In the genomic region with DNA sequence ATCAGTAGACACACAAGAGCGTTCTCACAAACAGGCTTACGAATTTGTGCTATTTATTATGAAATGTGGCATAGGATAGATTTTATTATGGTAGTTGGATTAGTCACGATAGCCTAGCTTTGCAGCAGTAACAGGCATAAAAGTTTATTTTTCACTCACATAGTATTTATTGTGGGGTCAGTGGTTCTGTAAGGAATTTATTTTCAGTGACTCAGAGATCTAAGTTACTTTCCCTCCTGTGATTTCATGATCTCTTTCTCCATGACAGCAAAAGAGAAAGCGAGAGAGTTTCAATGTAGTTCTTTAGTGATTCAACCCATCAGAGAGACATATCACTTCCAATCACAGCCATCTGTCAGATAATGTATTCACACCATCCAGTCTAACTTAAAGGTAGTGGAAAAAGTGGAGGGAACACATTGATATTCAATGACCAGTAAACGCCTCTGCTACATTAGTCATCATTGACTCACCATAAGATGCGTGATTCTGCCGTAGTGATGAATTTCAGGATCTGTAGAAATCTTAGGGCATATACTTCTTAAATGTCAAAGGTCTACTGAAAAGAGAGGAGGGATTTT, we compare ENCODE assay signal across 13 cellular contexts.
DNase-seq lines count a peak whose midpoint lies in the region; ATAC-seq and TF ChIP-seq lines count a peak whose summit lies in the region.
"Had no signal": no experiment of that assay in that cellular context is flagged by ENCODE, and none has a peak within 500 bp of the region (broad histone marks: within the 10 kb centered on the region; RNA-seq: fewer than 3 reads in every experiment).

No MANE protein-coding gene starts in this region.

- H3K18ac ChIP-seq in H9 (ENCODE audit: insufficient read length, low read depth, low read length): no peak overlapping the region

- H3K4me3 Mint-ChIP-seq in activated CD8-positive, alpha-beta T cell treated with anti-CD3 and anti-CD28 coated beads for 36 hours: no peak overlapping the region
- H3K4me3 Mint-ChIP-seq in activated CD8-positive, alpha-beta T cell treated with anti-CD3 and anti-CD28 coated beads, Interleukin-2, amount 10 ng/mL, durations not matched to agents 7 days and 5 days: no peak overlapping the region
- no peak overlapping the region for H3K4me3 Mint-ChIP-seq in H9
- H3K4me3 Mint-ChIP-seq: activated naive CD4-positive, alpha-beta T cell treated with anti-CD3 and anti-CD28 coated beads, Interleukin-2, amount 10 ng/mL, durations not matched to agents 7 days and 5 days; memory B cell had no signal

- no peak overlapping the region for H2BK12ac ChIP-seq in H9 (ENCODE audit: insufficient read length, low read depth, low read length)

- no peaks in the 10 kb centered on the region for H3K27me3 Mint-ChIP-seq in activated CD8-positive, alpha-beta T cell treated with anti-CD3 and anti-CD28 coated beads for 36 hours
- H3K27me3 Mint-ChIP-seq in activated CD8-positive, alpha-beta T cell treated with anti-CD3 and anti-CD28 coated beads, Interleukin-2, amount 10 ng/mL, durations not matched to agents 7 days and 5 days (ENCODE audit: low read depth): no peaks in the 10 kb centered on the region
- no peaks in the 10 kb centered on the region for H3K27me3 Mint-ChIP-seq in H9 (ENCODE audit: low read depth)
- H3K27me3 Mint-ChIP-seq: activated naive CD4-positive, alpha-beta T cell treated with anti-CD3 and anti-CD28 coated beads, Interleukin-2, amount 10 ng/mL, durations not matched to agents 7 days and 5 days; memory B cell had no signal

- H3K23me2 ChIP-seq in H9 (ENCODE audit: insufficient read length, low read depth, low read length, poor library complexity, severe bottlenecking): no peaks in the 10 kb centered on the region

- TF ChIP-seq EP300 in SK-N-SH (IDR thresholded peaks at IDR 0.05; ENCODE audit: borderline replicate concordance in 1 of 2, low read depth in 1 of 2, low read length in 1 of 2): peak in 1 of 2 experiments; percentile 66; a peak in 2 of 4 replicates

- peak; percentile 69 for ATAC-seq in activated CD8-positive, alpha-beta T cell treated with anti-CD3 and anti-CD28 coated beads for 36 hours
- ATAC-seq in activated CD8-positive, alpha-beta T cell treated with anti-CD3 and anti-CD28 coated beads, Interleukin-2, amount 10 ng/mL, durations not matched to agents 7 days and 5 days: no peak
- ATAC-seq in upper lobe of right lung: no peak

- H2BK120ac ChIP-seq in H9 (ENCODE audit: low read depth, low read length, poor library complexity, severe bottlenecking): no peak overlapping the region

- H3K27ac ChIP-seq in SK-N-SH (ENCODE audit: low read depth in 2 of 2, low read length in 1 of 2) (peak overlapping the region; percentile 53 to 88), temporal lobe (ENCODE audit: low read depth, low read length) (peak overlapping the region; percentile 45), H9 (ENCODE audit: insufficient read length, low read depth, low read length) (no peak overlapping the region), upper lobe of right lung (no peak overlapping the region)
- H3K27ac ChIP-seq: BLaER1, esophagus squamous epithelium had no signal

- no peak for TF ChIP-seq RAD21 in SK-N-SH (IDR thresholded peaks at IDR 0.05; ENCODE audit: low read length)

- no peak overlapping the region for H2BK15ac ChIP-seq in H9 (ENCODE audit: low read depth, low read length)

- H3T11ph ChIP-seq in H9 (ENCODE audit: low read length): no peak overlapping the region

- CTCF ChIA-PET in activated CD8-positive, alpha-beta T cell treated with anti-CD3 and anti-CD28 coated beads for 36 hours (lab: Charles Lee): no interaction called here
- CTCF ChIA-PET in activated CD8-positive, alpha-beta T cell treated with anti-CD3 and anti-CD28 coated beads, Interleukin-2, amount 10 ng/mL, durations not matched to agents 7 days and 5 days (lab: Charles Lee): no interaction called here
- CTCF ChIA-PET in SK-N-SH (lab: Yijun Ruan, JAX): no interaction called here

- no peaks in the 10 kb centered on the region for H3K9me3 ChIP-seq in SK-N-SH
- no peaks in the 10 kb centered on the region for H3K9me3 ChIP-seq in H9 (ENCODE audit: control insufficient read depth, low read depth, low read length)
- no peaks in the 10 kb centered on the region for H3K9me3 ChIP-seq in upper lobe of right lung
- H3K9me3 ChIP-seq: BLaER1, esophagus squamous epithelium had no signal

- H3K4me3 ChIP-seq in SK-N-SH (ENCODE audit: low read depth in 2 of 2, low read length in 1 of 2) (peak overlapping the region in 1 of 2 experiments; percentile 7; a peak in 1 of 4 replicates), fibroblast of pulmonary artery (replicated peaks; ENCODE audit: low read depth, low read length) (no peak overlapping the region), upper lobe of right lung (no peak overlapping the region)
- H3K4me3 ChIP-seq: BLaER1, esophagus squamous epithelium, skin epidermis had no signal

- H3K79me2 ChIP-seq in SK-N-SH (ENCODE audit: insufficient read depth) (no peaks in the 10 kb centered on the region), H9 (ENCODE audit: insufficient read depth, low read length) (no peaks in the 10 kb centered on the region)

- H3F3A ChIP-seq in SK-N-SH (replicated peaks; ENCODE audit: insufficient read depth): peaks cover 23% of the 10 kb centered on the region

- H3K9ac ChIP-seq in SK-N-SH (peak overlapping the region; percentile 22; the same call in 1 of the 2 replicates), H9 (ENCODE audit: extremely low read depth, insufficient read length, low read length) (no peak overlapping the region)
- H3K9ac ChIP-seq: BLaER1 had no signal

- TF ChIP-seq CTCF in activated CD8-positive, alpha-beta T cell treated with anti-CD3 and anti-CD28 coated beads for 36 hours (IDR thresholded peaks at IDR 0.05): no peak
- no peak for TF ChIP-seq CTCF in SK-N-SH (IDR thresholded peaks at IDR 0.05)
- no peak for TF ChIP-seq CTCF in fibroblast of pulmonary artery (IDR thresholded peaks at IDR 0.05; ENCODE audit: low read length, missing control alignments)
- no peak for TF ChIP-seq CTCF in H9 (conservative IDR thresholded peaks at IDR 0.05)
- TF ChIP-seq CTCF in upper lobe of right lung (IDR thresholded peaks at IDR 0.05): no peak

- H3K4me2 ChIP-seq in SK-N-SH (peak overlapping the region; percentile 72), H9 (ENCODE audit: insufficient read depth, insufficient read length, low read length) (no peak overlapping the region)
- H3K4me2 ChIP-seq: BLaER1 had no signal

- H3K27ac Mint-ChIP-seq in activated CD8-positive, alpha-beta T cell treated with anti-CD3 and anti-CD28 coated beads for 36 hours: peak overlapping the region; percentile 28
- H3K27ac Mint-ChIP-seq in activated CD8-positive, alpha-beta T cell treated with anti-CD3 and anti-CD28 coated beads, Interleukin-2, amount 10 ng/mL, durations not matched to agents 7 days and 5 days: no peak overlapping the region
- H3K27ac Mint-ChIP-seq in H9: no peak overlapping the region
- H3K27ac Mint-ChIP-seq: activated naive CD4-positive, alpha-beta T cell treated with anti-CD3 and anti-CD28 coated beads, Interleukin-2, amount 10 ng/mL, durations not matched to agents 7 days and 5 days; memory B cell had no signal

- H3K14ac ChIP-seq in H9 (ENCODE audit: insufficient read depth, low read length): no peak overlapping the region

- intact Hi-C loops in activated CD8-positive, alpha-beta T cell treated with anti-CD3 and anti-CD28 coated beads for 36 hours (cut with micrococcal nuclease): no loop called here
- intact Hi-C loops in upper lobe of right lung (cut with DNase I): no loop called here

- H3K4me1 ChIP-seq in SK-N-SH (ENCODE audit: control insufficient read depth in 1 of 2, insufficient read depth in 2 of 2, low read depth in 1 of 2, low read length in 1 of 2): peaks cover 17 to 23% of the 10 kb centered on the region in 2 experiments; a peak in 3 of 4 replicates
- no peaks in the 10 kb centered on the region for H3K4me1 ChIP-seq in H9 (ENCODE audit: insufficient read depth, low read length)
- H3K4me1 ChIP-seq in upper lobe of right lung: no peaks in the 10 kb centered on the region
- H3K4me1 ChIP-seq: esophagus squamous epithelium had no signal

- H4K8ac ChIP-seq in H9 (replicated peaks; ENCODE audit: insufficient read length, low read depth, low read length): no peak overlapping the region

- H2AFZ ChIP-seq in SK-N-SH (ENCODE audit: low read depth) (peak overlapping the region; percentile 64), H9 (ENCODE audit: low read length) (no peak overlapping the region)

- H3K23ac ChIP-seq in H9 (ENCODE audit: insufficient read length, low read depth, low read length): no peak overlapping the region

- no peak for DNase-seq in activated CD8-positive, alpha-beta T cell treated with anti-CD3 and anti-CD28 coated beads for 36 hours
- no peak for DNase-seq in activated CD8-positive, alpha-beta T cell treated with anti-CD3 and anti-CD28 coated beads, Interleukin-2, amount 10 ng/mL, durations not matched to agents 7 days and 5 days
- DNase-seq in SK-N-SH: no peak
- peak; percentile 82 for DNase-seq in fibroblast of pulmonary artery (ENCODE audit: low read depth)
- no peak for DNase-seq in activated CD8-positive, alpha-beta memory T cell treated with anti-CD3 and anti-CD28 coated beads, Interleukin-2, amount 50 U/mL, for 4 hours
- DNase-seq in H9: no peak
- DNase-seq in upper lobe of right lung: no peak
- DNase-seq: activated naive CD4-positive, alpha-beta T cell treated with anti-CD3 and anti-CD28 coated beads, Interleukin-2, amount 10 ng/mL, durations not matched to agents 7 days and 5 days; esophagus squamous epithelium had no signal

- H3K9me2 ChIP-seq in SK-N-SH: no peaks in the 10 kb centered on the region

- H3K36me3 ChIP-seq in SK-N-SH (replicated peaks in 1 of 2; ENCODE audit: control insufficient read depth in 1 of 2, insufficient read depth in 2 of 2, low read length in 1 of 2) (no peaks in the 10 kb centered on the region), upper lobe of right lung (no peaks in the 10 kb centered on the region)
- H3K36me3 ChIP-seq: BLaER1, esophagus squamous epithelium had no signal

- H4K20me1 ChIP-seq in SK-N-SH (ENCODE audit: insufficient read depth) (no peaks in the 10 kb centered on the region), H9 (ENCODE audit: control insufficient read depth, insufficient read depth, insufficient read length) (no peaks in the 10 kb centered on the region)
- H4K20me1 ChIP-seq: BLaER1 had no signal

- no peaks in the 10 kb centered on the region for H3K36me3 Mint-ChIP-seq in activated CD8-positive, alpha-beta T cell treated with anti-CD3 and anti-CD28 coated beads for 36 hours (ENCODE audit: low read depth)
- no peaks in the 10 kb centered on the region for H3K36me3 Mint-ChIP-seq in activated CD8-positive, alpha-beta T cell treated with anti-CD3 and anti-CD28 coated beads, Interleukin-2, amount 10 ng/mL, durations not matched to agents 7 days and 5 days (ENCODE audit: low read depth)
- H3K36me3 Mint-ChIP-seq in H9 (ENCODE audit: insufficient read depth in 1 of 3, low read depth in 3 of 3): peaks cover 3 to 12% (median 6%) of the 10 kb centered on the region in 3 experiments; a peak in 6 of 7 replicates
- H3K36me3 Mint-ChIP-seq: activated naive CD4-positive, alpha-beta T cell treated with anti-CD3 and anti-CD28 coated beads, Interleukin-2, amount 10 ng/mL, durations not matched to agents 7 days and 5 days; memory B cell had no signal

- 14% methylated on average over 7 of the region's 7 CpGs for WGBS in SK-N-SH (ENCODE audit: low lambda C conversion rate)
- no CpG with 5 or more reads among the region's 7 CpGs for WGBS in H9 (ENCODE audit: extremely low coverage, insufficient read length, low lambda C conversion rate)

- H3K27me3 ChIP-seq in SK-N-SH (ENCODE audit: insufficient read depth) (no peaks in the 10 kb centered on the region), H9 (ENCODE audit: insufficient read depth, low read length) (no peaks in the 10 kb centered on the region), upper lobe of right lung (no peaks in the 10 kb centered on the region)
- H3K27me3 ChIP-seq: BLaER1, esophagus squamous epithelium had no signal

- H3K4me1 Mint-ChIP-seq in activated CD8-positive, alpha-beta T cell treated with anti-CD3 and anti-CD28 coated beads for 36 hours (ENCODE audit: low read depth): no peaks in the 10 kb centered on the region
- H3K4me1 Mint-ChIP-seq in activated CD8-positive, alpha-beta T cell treated with anti-CD3 and anti-CD28 coated beads, Interleukin-2, amount 10 ng/mL, durations not matched to agents 7 days and 5 days (ENCODE audit: low read depth): no peaks in the 10 kb centered on the region
- peaks cover 8 to 11% of the 10 kb centered on the region in 2 experiments for H3K4me1 Mint-ChIP-seq in H9
- H3K4me1 Mint-ChIP-seq: activated naive CD4-positive, alpha-beta T cell treated with anti-CD3 and anti-CD28 coated beads, Interleukin-2, amount 10 ng/mL, durations not matched to agents 7 days and 5 days; memory B cell had no signal

- H3K9me3 Mint-ChIP-seq in activated CD8-positive, alpha-beta T cell treated with anti-CD3 and anti-CD28 coated beads for 36 hours: no peaks in the 10 kb centered on the region
- H3K9me3 Mint-ChIP-seq in activated CD8-positive, alpha-beta T cell treated with anti-CD3 and anti-CD28 coated beads, Interleukin-2, amount 10 ng/mL, durations not matched to agents 7 days and 5 days (ENCODE audit: insufficient read depth): no peaks in the 10 kb centered on the region
- H3K9me3 Mint-ChIP-seq in H9: peaks cover 7 to 11% of the 10 kb centered on the region in 2 experiments

- no peak overlapping the region for H3K56ac ChIP-seq in H9 (ENCODE audit: insufficient read length, low read depth, low read length)

- POLR2A ChIA-PET in activated CD8-positive, alpha-beta T cell treated with anti-CD3 and anti-CD28 coated beads for 36 hours (lab: Charles Lee): no interaction called here
- POLR2A ChIA-PET in activated CD8-positive, alpha-beta T cell treated with anti-CD3 and anti-CD28 coated beads, Interleukin-2, amount 10 ng/mL, durations not matched to agents 7 days and 5 days (lab: Charles Lee): interaction anchor here (0.7 kb wide), 1 partner anchor 76 kb away, joined by 3 read pairs; no protein-coding TSS in a partner anchor
- POLR2A ChIA-PET in SK-N-SH (lab: Yijun Ruan, JAX): no interaction called here

- H3K4ac ChIP-seq in H9 (ENCODE audit: low read depth, low read length): no peak overlapping the region

- no peak overlapping the region for H2BK20ac ChIP-seq in H9 (ENCODE audit: low read depth, low read length, poor library complexity, severe bottlenecking)

- no peak overlapping the region for H2AK5ac ChIP-seq in H9 (ENCODE audit: insufficient read length, low read length)

- no peak overlapping the region for H2BK5ac ChIP-seq in H9 (ENCODE audit: insufficient read length, low read length)

- H4K5ac ChIP-seq in H9 (ENCODE audit: insufficient read length, low read depth, low read length): no peak overlapping the region

- no peaks in the 10 kb centered on the region for H3K79me1 ChIP-seq in H9 (ENCODE audit: insufficient read depth, low read depth, low read length, poor library complexity, severe bottlenecking)

- no peak overlapping the region for H4K91ac ChIP-seq in H9 (ENCODE audit: insufficient read length, low read depth, low read length)

Comparison
In these comparisons a context has a peak if more than half of its experiments do, and no peak if none do; other contexts are left out.
1. H3K27ac ChIP-seq: peak in SK-N-SH (2 of 2) and temporal lobe (single experiment); none in H9 (single experiment) and upper lobe of right lung (single experiment).